21 cellular contexts compared by ENCODE assay signal in the genomic region with DNA sequence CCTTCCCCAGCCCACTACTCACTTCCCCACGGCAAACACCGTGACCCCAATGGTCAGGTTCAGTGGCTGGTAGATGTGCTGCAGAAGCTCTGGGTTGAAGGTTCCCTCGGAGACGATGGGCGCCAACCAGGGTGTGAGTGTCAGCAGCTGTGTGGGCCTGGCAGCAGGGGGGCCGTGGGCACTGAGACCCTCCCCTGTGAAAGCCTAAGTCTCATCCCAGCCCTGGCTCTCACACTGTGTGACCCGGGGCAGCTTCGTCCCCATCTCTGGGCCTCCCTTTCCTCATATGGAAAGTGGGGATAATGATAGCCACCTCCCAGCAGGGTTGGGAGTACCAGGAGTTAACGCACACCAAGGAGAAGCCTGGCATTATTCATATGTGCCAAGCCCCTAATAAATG. TPM values are rescaled to one million over a fixed set of nuclear protein-coding genes. Genes with fewer than 3 reads are reported as not detected.
DNase-seq lines count a peak whose midpoint lies in the region; ATAC-seq and TF ChIP-seq lines count a peak whose summit lies in the region.
"Had no signal": no experiment of that assay in that cellular context is flagged by ENCODE, and none has a peak within 500 bp of the region (broad histone marks: within the 10 kb centered on the region; RNA-seq: fewer than 3 reads in every experiment).

No MANE protein-coding gene starts in this region.

- H3K36me3 ChIP-seq in BLaER1 (peaks cover 75% of the 10 kb centered on the region), colonic mucosa (no peaks in the 10 kb centered on the region)

- no peaks in the 10 kb centered on the region for H3K27me3 ChIP-seq in BLaER1
- no peaks in the 10 kb centered on the region for H3K27me3 ChIP-seq in colonic mucosa
- H3K27me3 ChIP-seq: BLaER1 treated with 17β-estradiol and CSF1 and Interleukin-3, amounts not matched to agents 10 nM and 100 nM had no signal

- peak; percentile 12 for DNase-seq in 8988T
- DNase-seq in colonic mucosa = peak; percentile 14
- peak; percentile 64 for DNase-seq in posterior vena cava (ENCODE audit: low spot score)
- DNase-seq in SKM-1 treated with dmso at 0.1 percent for 144 hours (lab: John Stamatoyannopoulos, UW; ENCODE audit: unreplicated experiment) = no peak
- no peak for DNase-seq in lower leg skin (ENCODE audit: low spot score in 2 of 2)
- no peak for DNase-seq in stimulated activated naive B cell treated with anti-CD40 and anti-IgM and Interleukin-4, amounts not matched to agents 10 μg/mL and 1 μg/mL and 100 μg/mL, for 72 hours
- DNase-seq: ACHN; CD8-positive, alpha-beta T cell; DMS153; Kasumi-1; NCI-H1694; NCI-H2081 treated with DMSO at 0.1 percent for 48 hours; NCI-H2171 treated with DMSO at 0.1 percent for 48 hours; NCI-H524 treated with DMSO at 0.1 percent for 48 hours; NCI-H82 had no signal

- H3K4me1 ChIP-seq in BLaER1 (peaks cover 25% of the 10 kb centered on the region), colonic mucosa (no peaks in the 10 kb centered on the region)
- H3K4me1 ChIP-seq: HAP-1 had no signal

- no peak overlapping the region for H3K4me3 Mint-ChIP-seq in stimulated activated naive B cell treated with anti-CD40 and anti-IgM and Interleukin-4, amounts not matched to agents 10 μg/mL and 1 μg/mL and 100 μg/mL, for 72 hours
- H3K4me3 Mint-ChIP-seq: CD8-positive, alpha-beta T cell had no signal

- H3K9ac ChIP-seq in BLaER1 (no peak overlapping the region), colonic mucosa (ENCODE audit: low read depth in 2 of 2, low read length in 2 of 2) (no peak overlapping the region)

- peaks cover 14% of the 10 kb centered on the region in 2 donors for H3K4me1 Mint-ChIP-seq in stimulated activated naive B cell treated with anti-CD40 and anti-IgM and Interleukin-4, amounts not matched to agents 10 μg/mL and 1 μg/mL and 100 μg/mL, for 72 hours

- TF ChIP-seq CTCF in colonic mucosa (IDR thresholded peaks at IDR 0.05) (no peak), lower leg skin (IDR thresholded peaks at IDR 0.05) (no peak)

- H3K27ac Mint-ChIP-seq in stimulated activated naive B cell treated with anti-CD40 and anti-IgM and Interleukin-4, amounts not matched to agents 10 μg/mL and 1 μg/mL and 100 μg/mL, for 72 hours = no peak overlapping the region
- H3K27ac Mint-ChIP-seq: CD8-positive, alpha-beta T cell had no signal

- H3K27ac ChIP-seq in BLaER1 = 0 out of 2 replicates have a peak overlapping the region, but pooled peaks have one; percentile 18
- no peak overlapping the region for H3K27ac ChIP-seq in colonic mucosa
- H3K27ac ChIP-seq: BLaER1 treated with 17β-estradiol and CSF1 and Interleukin-3, amounts not matched to agents 10 nM and 100 nM had no signal

- H3K9me3 ChIP-seq in BLaER1 (no peaks in the 10 kb centered on the region), colonic mucosa (no peaks in the 10 kb centered on the region)
- H3K9me3 ChIP-seq: BLaER1 treated with 17β-estradiol and CSF1 and Interleukin-3, amounts not matched to agents 10 nM and 100 nM; HAP-1 had no signal

- intact Hi-C loops in colonic mucosa (cut with DNase I) = no loop called here
- intact Hi-C loops in posterior vena cava (cut with DNase I) = loop anchor here in 1 of 2 donors (5.0 kb wide), 1 partner anchor 1633 kb away; no protein-coding TSS in a partner anchor
- intact Hi-C loops in lower leg skin (cut with DNase I; ENCODE audit: low total_unique reads) = no loop called here

- H3K4me3 ChIP-seq in BLaER1 = no peak overlapping the region
- H3K4me3 ChIP-seq in colonic mucosa = no peak overlapping the region
- no peak overlapping the region for H3K4me3 ChIP-seq in lower leg skin (ENCODE audit: low read depth, poor library complexity, severe bottlenecking)
- H3K4me3 ChIP-seq: BLaER1 treated with 17β-estradiol and CSF1 and Interleukin-3, amounts not matched to agents 10 nM and 100 nM; HAP-1 had no signal

- H3K9me3 Mint-ChIP-seq in stimulated activated naive B cell treated with anti-CD40 and anti-IgM and Interleukin-4, amounts not matched to agents 10 μg/mL and 1 μg/mL and 100 μg/mL, for 72 hours = no peaks in the 10 kb centered on the region
- H3K9me3 Mint-ChIP-seq: CD8-positive, alpha-beta T cell had no signal

- no peak overlapping the region for H3K4me2 ChIP-seq in BLaER1

- TF ChIP-seq POLR2A in lower leg skin (IDR thresholded peaks at IDR 0.05) = no peak

- peaks cover 70% of the 10 kb centered on the region; the same call in 1 of the 2 replicates for H4K20me1 ChIP-seq in BLaER1

- WGBS in lower leg skin, 2 donors = 78 to 81% methylated on average over 7 to 9 of the region's 9 CpGs

- ATAC-seq in stimulated activated naive B cell treated with anti-CD40 and anti-IgM and Interleukin-4, amounts not matched to agents 10 μg/mL and 1 μg/mL and 100 μg/mL, for 72 hours (replicated peaks) = no peak
- ATAC-seq: CD8-positive, alpha-beta T cell; Panc1 had no signal

- no peaks in the 10 kb centered on the region for H3K27me3 Mint-ChIP-seq in stimulated activated naive B cell treated with anti-CD40 and anti-IgM and Interleukin-4, amounts not matched to agents 10 μg/mL and 1 μg/mL and 100 μg/mL, for 72 hours

- H3K36me3 Mint-ChIP-seq in stimulated activated naive B cell treated with anti-CD40 and anti-IgM and Interleukin-4, amounts not matched to agents 10 μg/mL and 1 μg/mL and 100 μg/mL, for 72 hours = peaks cover 35 to 48% of the 10 kb centered on the region in 2 donors
- H3K36me3 Mint-ChIP-seq: CD8-positive, alpha-beta T cell had no signal

RNA-seq across cellular contexts. Expression of a gene that starts 8.6 kb away (rescaled TPM):
- total RNA-seq in colonic mucosa (1 to 10 TPM; 4.6 to 4.8 TPM), posterior vena cava (10 to 100 TPM; 14.2 to 19.9 TPM), lower leg skin (10 to 100 TPM in 1 of 4 donors, 1 to 10 TPM in 3; 3.6 to 13.5 (median 5.3) TPM)
- total RNA-seq: G401, MCF 10A had no signal

RNA-seq across cellular contexts. Expression of a gene that starts 34.1 kb away (rescaled TPM):
- total RNA-seq in colonic mucosa (10 to 100 TPM; 24.2 to 39.7 TPM), posterior vena cava (10 to 100 TPM; 27.6 to 28.3 TPM), lower leg skin (100 to 1,000 TPM in 3 of 4 donors, 10 to 100 TPM in 1; 95.0 to 176 (median 123) TPM)

RNA-seq across cellular contexts. Expression of a gene that starts 53.9 kb away (rescaled TPM):
- total RNA-seq in colonic mucosa = not detected
- total RNA-seq in posterior vena cava = not detected
- total RNA-seq in lower leg skin = 10 to 100 TPM in 2 of 4 donors, not detected in 2; 11.4 to 13.0 TPM
- total RNA-seq: CD8-positive, alpha-beta T cell; G401; MCF 10A had no signal

Comparison
In these comparisons a context has a peak if more than half of its experiments do, and no peak if none do; other contexts are left out.
1. DNase-seq: peak in 8988T (single experiment), colonic mucosa (single experiment) and posterior vena cava (single experiment); none in SKM-1 treated with dmso at 0.1 percent for 144 hours (single experiment), lower leg skin (0 of 2) and stimulated activated naive B cell treated with anti-CD40 and anti-IgM and Interleukin-4, amounts not matched to agents 10 μg/mL and 1 μg/mL and 100 μg/mL, for 72 hours (single experiment).